In the genomic region with DNA sequence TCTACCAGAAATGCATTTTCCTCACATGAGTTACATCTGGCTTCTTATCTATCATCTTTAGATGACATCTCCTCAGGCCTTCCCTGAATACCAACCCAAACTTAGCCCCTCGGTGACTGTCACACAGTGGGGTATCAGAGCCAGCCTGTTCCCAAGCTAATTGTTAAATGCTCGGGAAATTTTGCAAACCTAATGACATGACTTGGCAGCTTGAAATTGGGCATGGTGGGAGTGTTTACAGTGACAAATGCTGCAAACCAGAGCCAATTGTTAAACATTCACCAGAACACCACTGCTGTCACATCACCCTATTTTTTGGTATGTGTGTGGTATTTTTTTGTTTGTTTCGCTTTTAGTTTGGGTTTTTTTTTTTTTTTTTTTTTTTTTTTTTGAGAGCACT, we compare ENCODE assay signal across 19 cellular contexts.
"Had no signal": no experiment of that assay in that cellular context is flagged by ENCODE, and none has a peak within 500 bp of the region (broad histone marks: within the 10 kb centered on the region; RNA-seq: fewer than 3 reads in every experiment).

No MANE protein-coding gene starts in this region.

- H3K36me3 ChIP-seq: neutrophil, pancreas, transverse colon had no signal

- H3K27ac ChIP-seq: cardiac muscle cell, neutrophil, pancreas, suprapubic skin, transverse colon had no signal

- H3K4me3 ChIP-seq: cardiac muscle cell, pancreas, smooth muscle cell, suprapubic skin, transverse colon had no signal

- H3K4me2 ChIP-seq: smooth muscle cell had no signal

- H3K4me1 ChIP-seq: suprapubic skin had no signal

- H3K27me3 ChIP-seq: cardiac muscle cell, pancreas, suprapubic skin, transverse colon had no signal

- H3K9me3 ChIP-seq: neutrophil, pancreas, suprapubic skin, transverse colon had no signal

- ATAC-seq: activated T-helper 17 cell treated with anti-CD3 and anti-CD28 coated beads, Interleukin-2, amount 50 U/mL, for 72 hours; natural killer cell; sciatic nerve; stimulated activated naive CD8-positive, alpha-beta T cell treated with anti-CD3 and anti-CD28 coated beads, Interleukin-15, amount 100 ng/mL, for 72 hours had no signal

- DNase-seq: activated B cell treated with CpG ODN at 0.5 μM for 24 hours; activated CD4-positive, alpha-beta memory T cell treated with anti-CD3 and anti-CD28 coated beads, Interleukin-2, amount 10 ng/mL, durations not matched to agents 7 days and 5 days; activated CD4-positive, alpha-beta T cell treated with anti-CD3 and anti-CD28 coated beads for 4 hours; activated naive CD4-positive, alpha-beta T cell; activated naive CD8-positive, alpha-beta T cell treated with anti-CD3 and anti-CD28 coated beads for 36 hours; activated T-cell treated with anti-CD3 and anti-CD28 coated beads, Interleukin-2, amount 50 U/mL, for 1 hour; amniotic stem cell; natural killer cell; pancreas; stimulated activated CD4-positive, alpha-beta T cell treated with anti-CD3 and anti-CD28 coated beads, Interleukin-4, amount 100 ng/mL, for 1 hour; stimulated activated naive CD8-positive, alpha-beta T cell treated with anti-CD3 and anti-CD28 coated beads, Interleukin-15, amount 100 ng/mL, for 72 hours; T-helper 9 cell; transverse colon had no signal
